8 cellular contexts compared by ENCODE assay signal in the genomic region with DNA sequence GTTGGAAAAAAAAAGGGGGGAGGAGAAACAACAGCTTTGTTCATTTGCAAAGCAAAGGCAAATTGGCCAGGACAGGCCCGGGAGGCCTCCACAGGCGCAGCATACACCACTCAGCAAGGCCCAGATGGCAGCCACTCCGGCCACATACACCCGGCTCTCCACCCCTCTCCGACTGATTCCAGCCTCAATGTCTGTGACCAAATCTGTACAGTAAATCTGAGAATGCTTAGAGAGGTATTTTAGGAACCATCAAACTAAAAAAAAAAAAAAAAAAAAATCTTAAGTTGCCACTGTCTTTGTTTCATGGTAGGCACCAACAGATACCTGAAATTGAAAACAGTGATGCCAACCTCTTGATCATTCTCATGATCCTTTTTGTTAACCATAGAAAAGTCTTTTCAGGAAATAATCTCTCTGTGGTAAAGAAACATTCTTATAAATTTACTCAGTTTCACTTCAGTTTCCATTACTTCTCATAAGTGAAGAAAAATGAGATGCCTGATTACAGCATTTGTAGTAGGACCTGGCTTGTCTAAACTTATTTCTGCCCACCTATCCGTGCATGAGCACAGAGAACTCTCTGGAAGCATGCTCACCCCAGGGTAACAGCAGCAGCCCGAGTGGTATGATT. TPM values are rescaled to one million over a fixed set of nuclear protein-coding genes. Genes with fewer than 3 reads are reported as not detected.
A peak's percentile ranks its signal among the peaks of the same experiment; 100 is the strongest.
DNase-seq lines count a peak whose midpoint lies in the region; ATAC-seq, FAIRE-seq and TF ChIP-seq lines count a peak whose summit lies in the region.
"Had no signal": no experiment of that assay in that cellular context is flagged by ENCODE, and none has a peak within 500 bp of the region (broad histone marks: within the 10 kb centered on the region; RNA-seq: fewer than 3 reads in every experiment).

No MANE protein-coding gene starts in this region.

- H3K4me3 ChIP-seq in Panc1 (ENCODE audit: low read depth in 2 of 2, low read length in 2 of 2), result no peak overlapping the region
- no peak overlapping the region for H3K4me3 ChIP-seq in left lung
- H3K4me3 ChIP-seq in small intestine (ENCODE audit: low read depth in 1 of 2, low read length in 2 of 2), result no peak overlapping the region

- peaks cover 7% of the 10 kb centered on the region; the same call in 1 of the 2 replicates for H3K36me3 ChIP-seq in Panc1 (ENCODE audit: control insufficient read depth, insufficient read depth, low read length)
- peaks cover 0 to under 1% of the 10 kb centered on the region in 2 donors for H3K36me3 ChIP-seq in left lung
- no peaks in the 10 kb centered on the region for H3K36me3 ChIP-seq in small intestine (ENCODE audit: control insufficient read depth in 2 of 2, insufficient read depth in 2 of 2, low read length in 2 of 2)

- H3K27ac ChIP-seq in Panc1 (ENCODE audit: low read length) (peak overlapping the region; percentile 100), left lung (no peak overlapping the region), small intestine (ENCODE audit: low read depth in 1 of 2, low read length in 1 of 2) (no peak overlapping the region)

- no peaks in the 10 kb centered on the region for H3K9me3 Mint-ChIP-seq in neural crest cell

- H3K9me3 ChIP-seq in Panc1 (ENCODE audit: control insufficient read depth, insufficient read depth, low read depth, low read length) (no peaks in the 10 kb centered on the region), left lung (no peaks in the 10 kb centered on the region), small intestine (ENCODE audit: control insufficient read depth, low read depth) (no peaks in the 10 kb centered on the region)

- POLR2A ChIA-PET in Panc1 (lab: Charles Lee), result no interaction called here

- H3K36me3 Mint-ChIP-seq in neural crest cell (ENCODE audit: low read depth), result no peaks in the 10 kb centered on the region

- peaks cover 98% of the 10 kb centered on the region for H3K4me1 ChIP-seq in Panc1 (ENCODE audit: control insufficient read depth, insufficient read depth, low read length)
- H3K4me1 ChIP-seq in left lung, result peaks cover 50 to 99% of the 10 kb centered on the region in 2 donors
- H3K4me1 ChIP-seq in small intestine (ENCODE audit: control insufficient read depth in 2 of 2, insufficient read depth in 1 of 2, low read depth in 1 of 2, low read length in 1 of 2), result peaks cover 5 to 23% of the 10 kb centered on the region in 2 donors

- DNase-seq in Panc1 (ENCODE audit: low read depth, low spot score), result no peak
- no peak for DNase-seq in neural crest cell (ENCODE audit: low read depth, low spot score)
- no peak for DNase-seq in left lung
- DNase-seq in small intestine, result no peak
- DNase-seq in AG08396 (ENCODE audit: low spot score), result no peak
- DNase-seq: effector CD8-positive, alpha-beta T cell had no signal

- peak overlapping the region; percentile 28 for H3K4me3 Mint-ChIP-seq in neural crest cell

- H3K27me3 ChIP-seq in Panc1 (ENCODE audit: control insufficient read depth, insufficient read depth, low read length) (no peaks in the 10 kb centered on the region), left lung (no peaks in the 10 kb centered on the region), small intestine (ENCODE audit: control insufficient read depth in 2 of 2, insufficient read depth in 2 of 2, low read length in 2 of 2) (no peaks in the 10 kb centered on the region)

- TSS peak; percentile 42 for BruUV-seq in Panc1 (replicated peaks; lab: Mats Ljungman, UMichigan)

- in situ Hi-C loops in Panc1 (cut with HindIII; ENCODE audit: low pct_unique_long_range_greater_than_20kb, low sequenced_read_pairs), result no loop called here

- no peak overlapping the region for H3K27ac Mint-ChIP-seq in neural crest cell (ENCODE audit: unreplicated experiment)

- ATAC-seq in GM18519 (IDR thresholded peaks at IDR 0.05; ENCODE audit: low FRiP score, unreplicated experiment) (peak; percentile 42), GM21825 (IDR thresholded peaks at IDR 0.05; ENCODE audit: unreplicated experiment) (peak; percentile 55), Panc1 (no peak), left lung (no peak)

- no peaks in the 10 kb centered on the region for H3K27me3 Mint-ChIP-seq in neural crest cell (ENCODE audit: low read depth)

- CTCF ChIA-PET in Panc1 (lab: Charles Lee), result interaction anchor here (0.7 kb wide), 1 partner anchor 118 kb away, joined by 7 read pairs; no protein-coding TSS in a partner anchor

- 58 to 74% (median 72%) methylated on average over 7 of the region's 7 CpGs for WGBS in small intestine, 3 donors

- intact Hi-C loops in Panc1 (cut with micrococcal nuclease; ENCODE audit: unreplicated experiment) (no loop called here), left lung (cut with DNase I) (loop anchor here in 1 of 2 donors (2.0 kb wide), 1 partner anchor 37 kb away; no protein-coding TSS in a partner anchor)

- H3K4me1 Mint-ChIP-seq in neural crest cell, result peaks cover 77% of the 10 kb centered on the region

- no peak for FAIRE-seq in small intestine (lab: Jason Lieb, UNC)

- TF ChIP-seq CTCF in Panc1 (IDR thresholded peaks at IDR 0.05), result no peak
- TF ChIP-seq CTCF in neural crest cell (conservative IDR thresholded peaks at IDR 0.05), result no peak
- no peak for TF ChIP-seq CTCF in left lung (IDR thresholded peaks at IDR 0.05)

RNA-seq across cellular contexts. Expression of gene VPS37B, which starts 20.2 kb away (rescaled TPM):
- total RNA-seq in Panc1 (2021; ENCODE audit: unreplicated experiment) (76.7 TPM), neural crest cell (40.9 and 41.5 TPM in 2 replicates), left lung (10 to 100 TPM; 33.9 to 35.8 TPM)
- 70.8 TPM for polyA plus RNA-seq in Panc1 (2012; ENCODE audit: insufficient read length)
- 10 to 100 TPM; 22.8 to 31.4 (median 24.0) TPM for polyA plus RNA-seq in small intestine

RNA-seq across cellular contexts. Expression of gene HIP1R, which starts 40.4 kb away (rescaled TPM):
- total RNA-seq in Panc1 (2021; ENCODE audit: unreplicated experiment), result 36.7 TPM
- 32.8 TPM for polyA plus RNA-seq in Panc1 (2012; ENCODE audit: insufficient read length)
- 20.7 and 23.2 TPM in 2 replicates for total RNA-seq in neural crest cell
- total RNA-seq in left lung, result 10 to 100 TPM; 32.0 to 33.1 TPM
- 100 to 1,000 TPM in 2 of 3 donors, 10 to 100 TPM in 1; 71.2 to 284 (median 126) TPM for polyA plus RNA-seq in small intestine

Comparison
In these comparisons a context has a peak if more than half of its experiments do, and no peak if none do; other contexts are left out.
1. ATAC-seq: peak in GM18519 (single experiment) and GM21825 (single experiment); none in Panc1 (single experiment) and left lung (single experiment).